In genomic region chr2:191202881-191203397, GRCh38 we compare ENCODE assay signal across 9 cellular contexts. TPM values are rescaled to one million over a fixed set of nuclear protein-coding genes. Genes with fewer than 3 reads are reported as not detected.
A peak's percentile ranks its signal among the peaks of the same experiment; 100 is the strongest.
DNase-seq lines count a peak whose midpoint lies in the region; FAIRE-seq and TF ChIP-seq lines count a peak whose summit lies in the region.
"Had no signal": no experiment of that assay in that cellular context is flagged by ENCODE, and none has a peak within 500 bp of the region (broad histone marks: within the 10 kb centered on the region; RNA-seq: fewer than 3 reads in every experiment).

No MANE protein-coding gene starts in this region.

- peak overlapping the region; percentile 31 to 44 for H2BK12ac ChIP-seq in mesenchymal stem cell (ENCODE audit: low read length in 2 of 2)

- TF ChIP-seq CTCF in breast epithelium (IDR thresholded peaks at IDR 0.05): no peak

- H3K14ac ChIP-seq in mesenchymal stem cell (ENCODE audit: low read length in 2 of 2): no peak overlapping the region

- no peak overlapping the region for H3K23ac ChIP-seq in mesenchymal stem cell (ENCODE audit: low read length in 2 of 2)

- H2AK5ac ChIP-seq in mesenchymal stem cell (ENCODE audit: low read length, severe bottlenecking): no peak overlapping the region

- H2BK120ac ChIP-seq in mesenchymal stem cell (ENCODE audit: low read depth, low read length): peak overlapping the region; percentile 8

- H3K36me3 ChIP-seq in breast epithelium (no peaks in the 10 kb centered on the region), mesenchymal stem cell (ENCODE audit: control insufficient read depth in 1 of 2, insufficient read depth in 2 of 2, low read depth in 1 of 2, low read length in 2 of 2) (no peaks in the 10 kb centered on the region)

- H3K4me3 ChIP-seq in breast epithelium (no peak overlapping the region), mesenchymal stem cell (ENCODE audit: insufficient read depth in 1 of 2, low read depth in 1 of 2, low read length in 2 of 2) (no peak overlapping the region)

- H3K79me1 ChIP-seq in mesenchymal stem cell (replicated peaks; ENCODE audit: low read length, poor library complexity, severe bottlenecking): no peaks in the 10 kb centered on the region

- no peak overlapping the region for H2AFZ ChIP-seq in mesenchymal stem cell (ENCODE audit: low read depth, low read length)

- no peak overlapping the region for H3K4me2 ChIP-seq in mesenchymal stem cell (ENCODE audit: low read length, poor library complexity, severe bottlenecking)

- peak overlapping the region; percentile 24 for H4K8ac ChIP-seq in mesenchymal stem cell (ENCODE audit: low read length)

- intact Hi-C loops in breast epithelium (cut with DNase I; ENCODE audit: low total_unique reads): no loop called here

- H2BK5ac ChIP-seq in mesenchymal stem cell (ENCODE audit: low read depth, low read length, poor library complexity, severe bottlenecking): no peak overlapping the region

- no peaks in the 10 kb centered on the region for H3K4me1 ChIP-seq in breast epithelium
- H3K4me1 ChIP-seq in mesenchymal stem cell (ENCODE audit: control insufficient read depth, insufficient read depth, low read depth, low read length): no peaks in the 10 kb centered on the region

- peak overlapping the region; percentile 40 for H4K91ac ChIP-seq in mesenchymal stem cell (ENCODE audit: low read length)

- DNase-seq in AG08395 (ENCODE audit: low spot score): peak; percentile 41
- DNase-seq in HTR-8/SVneo (ENCODE audit: insufficient read length, low spot score): no peak
- DNase-seq in breast epithelium (ENCODE audit: low spot score in 2 of 2): no peak
- peak; percentile 89 for DNase-seq in mesenchymal stem cell
- no peak for DNase-seq in NCI-H2107 treated with DMSO at 0.1 percent for 48 hours (lab: John Stamatoyannopoulos, UW; ENCODE audit: unreplicated experiment)
- DNase-seq in GOT3 (lab: John Stamatoyannopoulos, UW): no peak
- no peak for DNase-seq in GM19240 (ENCODE audit: insufficient read length, low spot score)
- no peak for DNase-seq in HPDE6-E6E7 (ENCODE audit: extremely low spot score)

- H3K9me3 ChIP-seq in breast epithelium: no peaks in the 10 kb centered on the region
- no peaks in the 10 kb centered on the region for H3K9me3 ChIP-seq in mesenchymal stem cell (ENCODE audit: control insufficient read depth, low read length)

- H2BK15ac ChIP-seq in mesenchymal stem cell (ENCODE audit: low read depth, poor library complexity, severe bottlenecking): no peak overlapping the region

- peak overlapping the region; percentile 90 for H3K9ac ChIP-seq in mesenchymal stem cell (ENCODE audit: low read length)

- no peak for TF ChIP-seq POLR2A in breast epithelium (IDR thresholded peaks at IDR 0.05)

- FAIRE-seq in HTR-8/SVneo (lab: Jason Lieb, UNC): peak; percentile 54

- H3K27me3 ChIP-seq in breast epithelium (no peaks in the 10 kb centered on the region), mesenchymal stem cell (ENCODE audit: control insufficient read depth in 1 of 2, insufficient read depth in 1 of 2, low read length in 2 of 2) (no peaks in the 10 kb centered on the region)

- H3K4ac ChIP-seq in mesenchymal stem cell (ENCODE audit: low read depth in 1 of 2, low read length in 2 of 2): no peak overlapping the region

- peak overlapping the region; percentile 13 to 47 for H3K18ac ChIP-seq in mesenchymal stem cell (ENCODE audit: low read depth in 1 of 2, low read length in 2 of 2)

- 0% methylated on average over 3 of the region's 5 CpGs for WGBS in mesenchymal stem cell

- H3K27ac ChIP-seq in breast epithelium (peak overlapping the region; percentile 4 to 80), mesenchymal stem cell (ENCODE audit: low read length, poor library complexity, severe bottlenecking) (peak overlapping the region; percentile 9)
- H3K27ac ChIP-seq: HL-60 had no signal

RNA-seq across cellular contexts. Expression of gene MYO1B, which starts 42.3 kb away (rescaled TPM):
- total RNA-seq in breast epithelium: 10 to 100 TPM; 34.1 to 73.9 (median 63.9) TPM
- polyA plus RNA-seq in mesenchymal stem cell (2013, experiment 1 of 2): 35.3 TPM
- polyA plus RNA-seq in mesenchymal stem cell (2013, experiment 2 of 2): 35.3 TPM

RNA-seq across cellular contexts. Expression of gene STAT4, which starts 52.1 kb away (rescaled TPM):
- 1 to 10 TPM; 1.6 to 5.9 (median 3.6) TPM for total RNA-seq in breast epithelium
- 1.1 TPM for polyA plus RNA-seq in mesenchymal stem cell (2013, experiment 1 of 2)
- polyA plus RNA-seq in mesenchymal stem cell (2013, experiment 2 of 2): 1.0 TPM

Comparison
In these comparisons a context has a peak if more than half of its experiments do, and no peak if none do; other contexts are left out.
1. DNase-seq: peak in AG08395 (single experiment) and mesenchymal stem cell (single experiment); none in HTR-8/SVneo (single experiment), breast epithelium (0 of 2), NCI-H2107 treated with DMSO at 0.1 percent for 48 hours (single experiment), GOT3 (single experiment), GM19240 (single experiment) and HPDE6-E6E7 (single experiment).